8 cellular contexts compared by ENCODE assay signal in genomic region chr21:42010507-42011493, GRCh38. TPM values are rescaled to one million over a fixed set of nuclear protein-coding genes. Genes with fewer than 3 reads are reported as not detected.
DNase-seq lines count a peak whose midpoint lies in the region; ATAC-seq and TF ChIP-seq lines count a peak whose summit lies in the region.

No MANE protein-coding gene starts in this region.

- peak overlapping the region; percentile 96 for H3K27ac Mint-ChIP-seq in T-helper 17 cell

- H3K9me3 ChIP-seq in T-helper 17 cell (ENCODE audit: control insufficient read depth, low read length, poor library complexity, severe bottlenecking): no peaks in the 10 kb centered on the region
- no peaks in the 10 kb centered on the region for H3K9me3 ChIP-seq in lung (ENCODE audit: control insufficient read depth in 2 of 2, insufficient read depth in 1 of 2, low read length in 1 of 2)
- no peaks in the 10 kb centered on the region for H3K9me3 ChIP-seq in suprapubic skin

- H3K36me3 ChIP-seq in lung (ENCODE audit: control insufficient read depth in 2 of 2, insufficient read depth in 2 of 2, low read length in 2 of 2) (peaks cover 0 to 1% of the 10 kb centered on the region in 2 donors), suprapubic skin (peaks cover 3% of the 10 kb centered on the region)

- ATAC-seq in GM21737 (IDR thresholded peaks at IDR 0.05; ENCODE audit: unreplicated experiment) (peak; percentile 19), T-helper 17 cell (peak; percentile 11), lung (ENCODE audit: insufficient read depth, low FRiP score) (peak; percentile 20)

- no peaks in the 10 kb centered on the region for H3K27me3 Mint-ChIP-seq in T-helper 17 cell

- peak overlapping the region; percentile 56 for H3K4me3 ChIP-seq in Jurkat, Clone E6-1 (ENCODE audit: low read length)
- H3K4me3 ChIP-seq in dorsolateral prefrontal cortex (peak overlapping the region; percentile 67 to 99 (median 90)), lung (peak overlapping the region; percentile 66), suprapubic skin (peak overlapping the region; percentile 94)

- TF ChIP-seq CTCF in dorsolateral prefrontal cortex (IDR thresholded peaks at IDR 0.05 in 54 of 56, conservative IDR thresholded peaks at IDR 0.05 in 2 of 56; ENCODE audit: low read depth in 1 of 56, partially characterized antibody in 56 of 56): peak in 35 of 56 donors; percentile 4 to 60 (median 25)
- no peak for TF ChIP-seq CTCF in lung (IDR thresholded peaks at IDR 0.05; ENCODE audit: control extremely low read depth, extremely low read depth)
- no peak for TF ChIP-seq CTCF in suprapubic skin (IDR thresholded peaks at IDR 0.05)

- H3K4me1 ChIP-seq in lung (ENCODE audit: control insufficient read depth in 2 of 2, insufficient read depth in 2 of 2, low read length in 2 of 2) (no peaks in the 10 kb centered on the region), suprapubic skin (peaks cover 23% of the 10 kb centered on the region)

- DNase-seq in NCI-H2107 treated with DMSO at 0.1 percent for 48 hours (lab: John Stamatoyannopoulos, UW; ENCODE audit: unreplicated experiment): peak; percentile 27
- no peak for DNase-seq in NCI-H2107 (lab: John Stamatoyannopoulos, UW)
- DNase-seq in Jurkat, Clone E6-1 (ENCODE audit: low read depth, low spot score): no peak
- DNase-seq in T-helper 17 cell: peak in 2 of 3 donors; percentile 25 to 38
- DNase-seq in dorsolateral prefrontal cortex: peak in 2 of 10 donors; percentile 23 to 55
- DNase-seq in lung (ENCODE audit: low spot score): peak; percentile 42
- peak; percentile 74 to 82 for DNase-seq in suprapubic skin (ENCODE audit: low spot score in 2 of 2)

- no peak for TF ChIP-seq EP300 in suprapubic skin (IDR thresholded peaks at IDR 0.05)

- H3K27me3 ChIP-seq in dorsolateral prefrontal cortex (no peaks in the 10 kb centered on the region), lung (ENCODE audit: control insufficient read depth, insufficient read depth) (no peaks in the 10 kb centered on the region), suprapubic skin (no peaks in the 10 kb centered on the region)

- TF ChIP-seq POLR2A in suprapubic skin (IDR thresholded peaks at IDR 0.05): no peak

- peaks cover 29% of the 10 kb centered on the region for H3K4me1 Mint-ChIP-seq in T-helper 17 cell

- H3K4me3 Mint-ChIP-seq in T-helper 17 cell: peak overlapping the region; percentile 95

- peaks cover 11% of the 10 kb centered on the region for H3K36me3 Mint-ChIP-seq in T-helper 17 cell (ENCODE audit: low read depth)

- H3K27ac ChIP-seq in dorsolateral prefrontal cortex (peak overlapping the region; percentile 63 to 100 (median 99)), lung (ENCODE audit: low read depth in 1 of 2, low read length in 1 of 2) (peak overlapping the region; percentile 92 to 95), suprapubic skin (peak overlapping the region; percentile 95)

- 1% methylated on average over 75 to 120 of the region's 120 CpGs for WGBS in lung, 2 donors
- under 1% methylated on average over 29 of the region's 120 CpGs for WGBS in suprapubic skin

- intact Hi-C loops in dorsolateral prefrontal cortex (cut with DNase I): loop anchor here (2.0 to 10.0 kb wide), 4 partner anchors 62 to 196 kb away; partner anchors contain the start of gene PRDM15 (in 1 of the 2)

RNA-seq across cellular contexts. Expression of gene ZBTB21, which starts 0.6 kb away (rescaled TPM):
- polyA plus RNA-seq in Jurkat, Clone E6-1 (2012; ENCODE audit: insufficient read depth, insufficient read length): 12.8 TPM
- total RNA-seq in T-helper 17 cell: 100 to 1,000 TPM; 110 to 118 TPM
- total RNA-seq in dorsolateral prefrontal cortex: 10 to 100 TPM; 17.2 to 47.7 (median 24.6) TPM
- total RNA-seq in lung: 10 to 100 TPM; 10.6 to 15.4 TPM
- polyA plus RNA-seq in lung: 1 to 10 TPM; 3.2 to 4.5 TPM
- total RNA-seq in suprapubic skin: 10 to 100 TPM; 24.5 to 39.1 (median 30.5) TPM

RNA-seq across cellular contexts. Expression of gene C2CD2, which starts 57.0 kb away (rescaled TPM):
- 0.68 TPM for polyA plus RNA-seq in Jurkat, Clone E6-1 (2012; ENCODE audit: insufficient read depth, insufficient read length)
- 1 to 10 TPM; 3.7 to 6.0 TPM for total RNA-seq in T-helper 17 cell
- total RNA-seq in dorsolateral prefrontal cortex: 10 to 100 TPM; 19.9 to 80.8 (median 42.7) TPM
- 10 to 100 TPM; 17.4 to 19.5 TPM for total RNA-seq in lung
- polyA plus RNA-seq in lung: 1 to 10 TPM; 7.0 to 7.1 TPM
- 10 to 100 TPM; 35.9 to 43.8 (median 38.9) TPM for total RNA-seq in suprapubic skin

Comparison
In these comparisons a context has a peak if more than half of its experiments do, and no peak if none do; other contexts are left out.
1. DNase-seq: peak in NCI-H2107 treated with DMSO at 0.1 percent for 48 hours (single experiment), T-helper 17 cell (2 of 3), lung (single experiment) and suprapubic skin (2 of 2); none in NCI-H2107 (single experiment) and Jurkat, Clone E6-1 (single experiment).
2. CTCF ChIP-seq: peak in dorsolateral prefrontal cortex (35 of 56); none in lung (single experiment) and suprapubic skin (0 of 2).
3. Peak in every context shown above with its lines, with median percentiles within 50 percentile points of each other: ATAC-seq, H3K4me3 ChIP-seq and H3K27ac ChIP-seq.